8 cellular contexts compared by ENCODE assay signal in the genomic region with DNA sequence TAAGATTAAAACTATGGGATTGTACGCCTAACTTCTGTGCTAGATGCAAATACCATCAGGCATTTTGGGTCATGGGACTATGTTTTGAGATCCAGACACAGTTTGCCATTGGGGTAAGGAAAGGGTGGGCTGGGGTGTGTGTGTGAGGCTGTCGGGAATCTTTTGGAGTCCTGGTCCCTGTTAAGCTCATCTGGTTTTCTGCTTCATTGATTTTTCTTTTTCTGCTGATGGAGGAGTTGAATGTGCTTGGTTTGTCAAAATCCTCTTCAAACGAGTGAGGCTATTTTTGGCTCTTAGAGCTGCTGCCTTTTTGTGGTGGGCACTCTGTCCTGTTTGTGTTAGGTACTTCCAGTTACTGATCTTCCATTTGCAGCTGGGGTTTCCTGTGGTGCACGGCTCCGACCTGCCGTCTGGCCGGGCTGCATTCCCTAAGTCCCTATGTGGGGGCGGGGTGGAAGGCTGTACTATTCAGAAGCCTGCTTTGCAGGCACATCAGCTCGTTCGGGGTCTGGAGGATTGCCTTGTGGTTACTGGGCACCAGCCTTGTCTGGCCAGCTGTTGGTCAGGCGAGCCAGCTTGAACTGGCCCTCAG. TPM values are rescaled to one million over a fixed set of nuclear protein-coding genes. Genes with fewer than 3 reads are reported as not detected.
A peak's percentile ranks its signal among the peaks of the same experiment; 100 is the strongest.
DNase-seq lines count a peak whose midpoint lies in the region; ATAC-seq and TF ChIP-seq lines count a peak whose summit lies in the region.

No MANE protein-coding gene starts in this region.

- H3K36me3 ChIP-seq in neural progenitor cell, result no peaks in the 10 kb centered on the region

- H3K4me3 Mint-ChIP-seq in neural progenitor cell, result peak overlapping the region; percentile 91

- no peaks in the 10 kb centered on the region for H3K9me3 Mint-ChIP-seq in neural progenitor cell

- peak overlapping the region; percentile 36 for H3K27ac ChIP-seq in neural progenitor cell

- peaks cover 54% of the 10 kb centered on the region for H3K4me1 ChIP-seq in neural progenitor cell

- peaks cover 38% of the 10 kb centered on the region for H3F3A ChIP-seq in neural progenitor cell (ENCODE audit: low read depth)

- H2AFZ ChIP-seq in neural progenitor cell (replicated peaks), result no peak overlapping the region

- peaks cover 21% of the 10 kb centered on the region for H3K36me3 Mint-ChIP-seq in neural progenitor cell

- no peak for ATAC-seq in HG02763 (IDR thresholded peaks at IDR 0.05; ENCODE audit: unreplicated experiment)

- H3K79me2 ChIP-seq in neural progenitor cell (ENCODE audit: low read depth), result peaks cover 71% of the 10 kb centered on the region

- peak overlapping the region; percentile 89 for H3K27ac Mint-ChIP-seq in neural progenitor cell

- no peak for TF ChIP-seq CTCF in foreskin fibroblast (IDR thresholded peaks at IDR 0.05; ENCODE audit: low read depth, low read length)
- no peak for TF ChIP-seq CTCF in neural progenitor cell (IDR thresholded peaks at IDR 0.05)
- TF ChIP-seq CTCF in GM13977 (IDR thresholded peaks at IDR 0.05; ENCODE audit: extremely low read depth, insufficient read depth, missing control alignments), result no peak

- in situ Hi-C loops in GM13977 (cut with MboI; ENCODE audit: low pct_unique_long_range_greater_than_20kb, low sequenced_read_pairs, unreplicated experiment), result loop anchor here (25.0 kb wide), 1 partner anchor 204 kb away; no protein-coding TSS in a partner anchor

- H3K4me1 Mint-ChIP-seq in neural progenitor cell, result peaks cover 69% of the 10 kb centered on the region

- peak; percentile 42 for DNase-seq in COR-L47 (lab: John Stamatoyannopoulos, UW)
- DNase-seq in Jurkat, Clone E6-1 (ENCODE audit: low read depth, low spot score), result peak; percentile 34
- peak; percentile 13 to 19 for DNase-seq in activated CD4-positive, alpha-beta T cell treated with anti-CD3 and anti-CD28 coated beads, Interleukin-2, amount 50 U/mL, for 48 hours
- DNase-seq in foreskin fibroblast, result peak; percentile 35 to 72
- DNase-seq in neural progenitor cell (ENCODE audit: low spot score), result peak; percentile 96
- DNase-seq in GM13977 (ENCODE audit: low spot score), result no peak
- DNase-seq in 8988T, result no peak

- H4K20me1 ChIP-seq in neural progenitor cell (ENCODE audit: low read depth), result peaks cover 77% of the 10 kb centered on the region

- peak overlapping the region; percentile 80 for H3K4me3 ChIP-seq in Jurkat, Clone E6-1 (ENCODE audit: low read length)
- H3K4me3 ChIP-seq in foreskin fibroblast (ENCODE audit: low read depth in 1 of 2, low read length in 2 of 2) (peak overlapping the region; percentile 62 to 76), neural progenitor cell (peak overlapping the region; percentile 64)

- H3K9me3 ChIP-seq in neural progenitor cell (ENCODE audit: low read depth), result no peaks in the 10 kb centered on the region

- H3K27me3 Mint-ChIP-seq in neural progenitor cell (ENCODE audit: insufficient read depth, low read depth), result peaks cover 3% of the 10 kb centered on the region

- peaks cover 14% of the 10 kb centered on the region for H3K27me3 ChIP-seq in neural progenitor cell

- no peak overlapping the region for H3K9ac ChIP-seq in neural progenitor cell

- H3K4me2 ChIP-seq in neural progenitor cell, result peak overlapping the region; percentile 88

RNA-seq across cellular contexts. Expression of a gene that starts 2.9 kb away (rescaled TPM):
- polyA plus RNA-seq in Jurkat, Clone E6-1 (2012; ENCODE audit: insufficient read depth, insufficient read length), result 67.1 TPM
- 35.5 and 36.0 TPM in 2 replicates for total RNA-seq in neural progenitor cell (ENCODE audit: low replicate concordance)

RNA-seq across cellular contexts. Expression of a gene that starts 37.9 kb away (rescaled TPM):
- not detected for polyA plus RNA-seq in Jurkat, Clone E6-1 (2012; ENCODE audit: insufficient read depth, insufficient read length)
- 2.1 and 2.9 TPM in 2 replicates for total RNA-seq in neural progenitor cell (ENCODE audit: low replicate concordance)

RNA-seq across cellular contexts. Expression of a gene that starts 41.4 kb away (rescaled TPM):
- polyA plus RNA-seq in Jurkat, Clone E6-1 (2012; ENCODE audit: insufficient read depth, insufficient read length), result 2.4 TPM
- 0.43 and 2.0 TPM in 2 replicates for total RNA-seq in neural progenitor cell (ENCODE audit: low replicate concordance)

Comparison
In these comparisons a context has a peak if more than half of its experiments do, and no peak if none do; other contexts are left out.
1. DNase-seq: peak in COR-L47 (single experiment), Jurkat, Clone E6-1 (single experiment), activated CD4-positive, alpha-beta T cell treated with anti-CD3 and anti-CD28 coated beads, Interleukin-2, amount 50 U/mL, for 48 hours (2 of 2), foreskin fibroblast (2 of 2) and neural progenitor cell (single experiment); none in GM13977 (single experiment) and 8988T (single experiment).
2. Peak in every context shown above with its lines, with median percentiles within 50 percentile points of each other: H3K4me3 ChIP-seq.